Comparison of ENCODE assay signal across 21 cellular contexts in the genomic region with DNA sequence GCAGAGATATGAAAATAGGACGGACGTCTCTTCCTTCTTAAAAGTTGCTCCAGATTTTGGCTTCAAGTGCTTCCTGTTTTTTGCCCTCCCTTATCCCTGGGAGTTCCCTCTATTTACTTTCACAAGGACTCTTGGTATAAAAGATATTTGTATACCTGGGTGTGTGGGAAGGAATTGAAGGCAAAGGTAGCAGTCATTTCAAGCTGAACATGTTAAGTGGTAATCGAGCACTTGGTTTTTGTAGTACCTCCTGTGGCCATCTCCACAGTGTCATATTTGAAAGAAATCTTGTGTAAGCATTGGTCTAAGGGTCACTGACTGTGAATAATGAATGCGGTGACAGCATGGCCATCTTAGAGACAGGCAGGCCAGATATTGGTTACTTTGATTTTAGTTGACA.
"Had no signal": no experiment of that assay in that cellular context is flagged by ENCODE, and none has a peak within 500 bp of the region (broad histone marks: within the 10 kb centered on the region; RNA-seq: fewer than 3 reads in every experiment).

No MANE protein-coding gene starts in this region.

- DNase-seq: activated CD4-positive, alpha-beta T cell treated with anti-CD3 and anti-CD28 coated beads for 36 hours; activated CD4-positive, alpha-beta T cell treated with anti-CD3 and anti-CD28 coated beads, Interleukin-2, amount 50 U/mL, for 48 hours; activated gamma-delta T cell treated with Interleukin-2 at 50 U/mL for 16 hours; adrenal gland; cortex of kidney; erythroblast; hypothalamus; naive thymus-derived CD4-positive, alpha-beta T cell; pancreas; spleen; stimulated activated naive B cell treated with anti-CD40 and anti-IgM and Interleukin-4, amounts not matched to agents 10 μg/mL and 1 μg/mL and 100 μg/mL, for 72 hours; T-helper 2 cell; uterus; WERI-Rb-1 had no signal

- H3K4me1 ChIP-seq: breast epithelium, uterus had no signal

- ATAC-seq: activated CD4-positive, alpha-beta T cell treated with anti-CD3 and anti-CD28 coated beads for 36 hours; activated naive CD4-positive, alpha-beta T cell treated with anti-CD3 and anti-CD28 coated beads, Interleukin-2, amount 50 U/mL, for 72 hours; left lobe of liver; naive thymus-derived CD4-positive, alpha-beta T cell; pancreas; stimulated activated naive B cell treated with anti-CD40 and anti-IgM and Interleukin-4, amounts not matched to agents 10 μg/mL and 1 μg/mL and 100 μg/mL, for 72 hours had no signal

- H3K4me3 ChIP-seq: adrenal gland, breast epithelium, pancreas, spleen, thoracic aorta, uterus had no signal

- H3K27me3 ChIP-seq: adrenal gland, breast epithelium, pancreas, spleen, uterus had no signal

- H3K27ac ChIP-seq: adrenal gland, breast epithelium, pancreas, spleen, thoracic aorta, uterus, WERI-Rb-1 had no signal

- H3K9me3 ChIP-seq: adrenal gland, breast epithelium, pancreas, thoracic aorta, uterus had no signal

- FAIRE-seq: astrocyte, endometrium, keratinocyte, pancreas had no signal

- H3K36me3 ChIP-seq: adrenal gland, breast epithelium, pancreas, thoracic aorta, uterus had no signal
